19 cellular contexts compared by ENCODE assay signal in the genomic region with DNA sequence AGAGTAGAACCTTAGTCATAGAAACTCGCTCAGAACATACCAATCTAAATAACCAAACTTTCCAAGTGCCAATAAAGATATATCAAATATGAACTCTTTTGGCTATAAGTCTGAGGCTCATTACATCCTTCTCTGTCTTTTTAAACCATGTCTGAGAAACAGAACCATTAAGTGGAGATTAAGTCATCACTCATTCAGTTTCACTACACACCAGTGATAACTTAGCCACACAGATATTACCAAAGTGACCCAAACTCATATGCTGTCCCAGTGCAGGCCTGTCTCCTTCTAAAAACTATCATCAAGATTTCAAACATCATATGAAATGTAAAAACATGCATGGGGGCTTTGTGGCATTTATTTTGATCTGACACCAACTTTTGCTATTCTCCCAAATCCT. TPM values are rescaled to one million over a fixed set of nuclear protein-coding genes. Genes with fewer than 3 reads are reported as not detected.
DNase-seq lines count a peak whose midpoint lies in the region; ATAC-seq and TF ChIP-seq lines count a peak whose summit lies in the region.
"Had no signal": no experiment of that assay in that cellular context is flagged by ENCODE, and none has a peak within 500 bp of the region (broad histone marks: within the 10 kb centered on the region; RNA-seq: fewer than 3 reads in every experiment).

No MANE protein-coding gene starts in this region.

- H3K4me1 ChIP-seq in gastroesophageal sphincter = peaks cover 23 to 90% (median 26%) of the 10 kb centered on the region in 3 donors
- H3K4me1 ChIP-seq in effector memory CD4-positive, alpha-beta T cell (ENCODE audit: control insufficient read depth, insufficient read depth, low read length, poor library complexity, severe bottlenecking) = peaks cover 3% of the 10 kb centered on the region

- H3K36me3 Mint-ChIP-seq in activated naive CD4-positive, alpha-beta T cell treated with anti-CD3 and anti-CD28 coated beads, Interleukin-2, amount 50 U/mL, for 24 hours = peaks cover 8% of the 10 kb centered on the region
- peaks cover 0 to 14% of the 10 kb centered on the region in 2 donors for H3K36me3 Mint-ChIP-seq in stimulated activated naive B cell treated with anti-CD40 and anti-IgM and Interleukin-4, amounts not matched to agents 10 μg/mL and 1 μg/mL and 100 μg/mL, for 72 hours

- H3K9me3 Mint-ChIP-seq in activated naive CD4-positive, alpha-beta T cell treated with anti-CD3 and anti-CD28 coated beads, Interleukin-2, amount 50 U/mL, for 24 hours = no peaks in the 10 kb centered on the region
- no peaks in the 10 kb centered on the region for H3K9me3 Mint-ChIP-seq in stimulated activated naive B cell treated with anti-CD40 and anti-IgM and Interleukin-4, amounts not matched to agents 10 μg/mL and 1 μg/mL and 100 μg/mL, for 72 hours
- H3K9me3 Mint-ChIP-seq: activated naive CD4-positive, alpha-beta T cell treated with anti-CD3 and anti-CD28 coated beads, Interleukin-2, amount 50 U/mL, for 72 hours had no signal

- no peaks in the 10 kb centered on the region for H3K9me3 ChIP-seq in gastroesophageal sphincter
- H3K9me3 ChIP-seq in effector memory CD4-positive, alpha-beta T cell (ENCODE audit: control insufficient read depth, low read length) = no peaks in the 10 kb centered on the region
- H3K9me3 ChIP-seq: vagina had no signal

- H3K27ac ChIP-seq in gastroesophageal sphincter = peak overlapping the region; percentile 35 to 81 (median 73)
- no peak overlapping the region for H3K27ac ChIP-seq in effector memory CD4-positive, alpha-beta T cell (ENCODE audit: insufficient read depth, low read length, poor library complexity, severe bottlenecking)
- H3K27ac ChIP-seq: vagina had no signal

- TF ChIP-seq EP300 in gastroesophageal sphincter (IDR thresholded peaks at IDR 0.05) = no peak

- 64 to 69% methylated on average over 1 of the region's 1 CpG for WGBS in gastroesophageal sphincter (ENCODE audit: low coverage in 1 of 2), 2 donors

- H3K27ac Mint-ChIP-seq in activated naive CD4-positive, alpha-beta T cell treated with anti-CD3 and anti-CD28 coated beads, Interleukin-2, amount 50 U/mL, for 24 hours = peak overlapping the region; percentile 62
- H3K27ac Mint-ChIP-seq in stimulated activated naive B cell treated with anti-CD40 and anti-IgM and Interleukin-4, amounts not matched to agents 10 μg/mL and 1 μg/mL and 100 μg/mL, for 72 hours = peak overlapping the region; percentile 62

- H3K4me3 ChIP-seq in gastroesophageal sphincter = no peak overlapping the region
- H3K4me3 ChIP-seq in effector memory CD4-positive, alpha-beta T cell (ENCODE audit: insufficient read depth, low read depth, low read length, poor library complexity, severe bottlenecking) = no peak overlapping the region
- H3K4me3 ChIP-seq: vagina had no signal

- peak; percentile 53 for ATAC-seq in HG03432 (IDR thresholded peaks at IDR 0.05; ENCODE audit: unreplicated experiment)
- no peak for ATAC-seq in gastroesophageal sphincter
- no peak for ATAC-seq in stimulated activated naive B cell treated with anti-CD40 and anti-IgM and Interleukin-4, amounts not matched to agents 10 μg/mL and 1 μg/mL and 100 μg/mL, for 72 hours (replicated peaks)
- ATAC-seq: activated naive CD4-positive, alpha-beta T cell treated with anti-CD3 and anti-CD28 coated beads, Interleukin-2, amount 50 U/mL, for 72 hours had no signal

- H3K27me3 Mint-ChIP-seq in activated naive CD4-positive, alpha-beta T cell treated with anti-CD3 and anti-CD28 coated beads, Interleukin-2, amount 50 U/mL, for 24 hours = no peaks in the 10 kb centered on the region
- H3K27me3 Mint-ChIP-seq in stimulated activated naive B cell treated with anti-CD40 and anti-IgM and Interleukin-4, amounts not matched to agents 10 μg/mL and 1 μg/mL and 100 μg/mL, for 72 hours = no peaks in the 10 kb centered on the region

- no peak for TF ChIP-seq POLR2A in gastroesophageal sphincter (IDR thresholded peaks at IDR 0.05)

- no peaks in the 10 kb centered on the region for H3K27me3 ChIP-seq in gastroesophageal sphincter
- no peaks in the 10 kb centered on the region for H3K27me3 ChIP-seq in effector memory CD4-positive, alpha-beta T cell (replicated peaks; ENCODE audit: control insufficient read depth, insufficient read depth, low read length, poor library complexity, severe bottlenecking)
- H3K27me3 ChIP-seq: vagina had no signal

- DNase-seq in activated naive CD4-positive, alpha-beta T cell treated with anti-CD3 and anti-CD28 coated beads, Interleukin-2, amount 50 U/mL, for 16 hours = no peak
- no peak for DNase-seq in stimulated activated naive B cell treated with anti-CD40 and anti-IgM and Interleukin-4, amounts not matched to agents 10 μg/mL and 1 μg/mL and 100 μg/mL, for 72 hours
- DNase-seq in NCI-H2081 (lab: John Stamatoyannopoulos, UW) = no peak
- DNase-seq in NCI-H526 (lab: John Stamatoyannopoulos, UW) = no peak
- DNase-seq in effector memory CD4-positive, alpha-beta T cell = no peak
- DNase-seq: activated CD4-positive, alpha-beta T cell treated with anti-CD3 and anti-CD28 coated beads for 4 hours; DMS153; head of caudate nucleus; NCI-H2029; NCI-H510A; SIG-M5; stimulated activated naive CD4-positive, alpha-beta T cell treated with Interleukin-2 at 50 U/mL for 16 hours; T-helper 9 cell had no signal

- H3K4me3 Mint-ChIP-seq in activated naive CD4-positive, alpha-beta T cell treated with anti-CD3 and anti-CD28 coated beads, Interleukin-2, amount 50 U/mL, for 24 hours = no peak overlapping the region
- H3K4me3 Mint-ChIP-seq in stimulated activated naive B cell treated with anti-CD40 and anti-IgM and Interleukin-4, amounts not matched to agents 10 μg/mL and 1 μg/mL and 100 μg/mL, for 72 hours = no peak overlapping the region
- H3K4me3 Mint-ChIP-seq: CD14-positive monocyte had no signal

- peaks cover 53% of the 10 kb centered on the region for H3K4me1 Mint-ChIP-seq in activated naive CD4-positive, alpha-beta T cell treated with anti-CD3 and anti-CD28 coated beads, Interleukin-2, amount 50 U/mL, for 24 hours
- peaks cover 22 to 32% of the 10 kb centered on the region in 2 donors for H3K4me1 Mint-ChIP-seq in stimulated activated naive B cell treated with anti-CD40 and anti-IgM and Interleukin-4, amounts not matched to agents 10 μg/mL and 1 μg/mL and 100 μg/mL, for 72 hours

- H3K36me3 ChIP-seq in gastroesophageal sphincter = no peaks in the 10 kb centered on the region
- no peaks in the 10 kb centered on the region for H3K36me3 ChIP-seq in effector memory CD4-positive, alpha-beta T cell (ENCODE audit: control insufficient read depth, insufficient read depth, low read length)
- H3K36me3 ChIP-seq: vagina had no signal

- no peak for TF ChIP-seq CTCF in gastroesophageal sphincter (IDR thresholded peaks at IDR 0.05)

RNA-seq across cellular contexts. Expression of gene GCLC, which starts 12.0 kb away (rescaled TPM):
- total RNA-seq in gastroesophageal sphincter = 10 to 100 TPM; 63.5 to 84.3 (median 71.7) TPM
